Comparison of ENCODE assay signal across 8 cellular contexts in the genomic region with DNA sequence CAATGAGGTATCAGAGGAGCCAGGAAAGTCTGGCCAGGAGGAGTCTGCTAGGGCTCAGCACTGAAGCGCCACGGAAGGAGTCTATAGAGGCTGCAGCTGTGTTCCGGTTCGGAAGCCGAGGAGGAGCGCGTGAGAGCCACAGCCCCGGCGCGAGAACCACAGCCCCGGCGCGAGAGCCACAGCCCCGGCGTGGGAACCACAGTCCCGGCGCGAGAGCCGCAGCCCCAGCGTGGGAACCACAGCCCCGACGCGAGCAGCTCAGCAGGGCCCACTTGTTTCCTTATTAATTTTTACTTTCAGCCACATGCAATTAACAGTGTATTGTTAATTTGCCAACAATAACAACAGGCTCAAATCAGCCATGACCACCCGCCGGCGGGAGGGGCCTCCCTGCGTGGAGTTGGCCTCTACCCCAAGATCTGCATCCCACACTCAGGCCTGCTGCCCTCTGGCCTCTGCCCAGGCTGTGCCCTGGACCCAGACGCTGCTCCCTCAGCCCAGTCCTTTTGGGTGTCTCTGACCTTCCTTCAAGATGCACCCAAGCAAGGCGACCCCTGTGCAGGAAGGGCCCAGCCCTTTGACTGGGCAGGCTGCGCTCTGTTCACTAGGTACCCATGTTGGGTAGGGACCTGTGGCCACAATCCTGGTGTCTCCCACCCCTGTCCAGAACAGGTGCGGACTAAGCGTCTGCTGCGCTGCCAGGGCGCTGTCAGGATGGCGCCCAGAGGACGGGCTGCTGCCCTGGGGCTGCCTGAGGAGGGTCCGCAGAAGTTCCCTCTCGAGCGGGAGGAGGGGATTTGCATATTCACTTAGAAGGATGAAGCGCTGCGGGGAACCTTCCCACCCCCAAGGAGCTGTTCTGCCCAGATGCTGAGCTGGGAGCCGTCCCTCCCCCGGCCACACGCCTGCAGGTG.
A peak's percentile ranks its signal among the peaks of the same experiment; 100 is the strongest.
DNase-seq lines count a peak whose midpoint lies in the region; ATAC-seq lines count a peak whose summit lies in the region.

No MANE protein-coding gene starts in this region.

- peak overlapping the region; percentile 52 for H3K27ac ChIP-seq in BLaER1
- H3K27ac ChIP-seq in HUES64 (ENCODE audit: low read depth, low read length) = no peak overlapping the region

- peak overlapping the region; percentile 96 for H3K4me2 ChIP-seq in BLaER1

- ATAC-seq in memory B cell (ENCODE audit: low read depth) (peak; percentile 81), HG02981 (IDR thresholded peaks at IDR 0.05; ENCODE audit: unreplicated experiment) (no peak), HG02588 (IDR thresholded peaks at IDR 0.05; ENCODE audit: unreplicated experiment) (no peak)

- H3K4me3 Mint-ChIP-seq in activated naive CD4-positive, alpha-beta T cell treated with anti-CD3 and anti-CD28 coated beads, Interleukin-2, amount 10 ng/mL, durations not matched to agents 7 days and 5 days = no peak overlapping the region
- H3K4me3 Mint-ChIP-seq in memory B cell = peak overlapping the region; percentile 63

- peaks cover 7% of the 10 kb centered on the region for H3K9me3 Mint-ChIP-seq in activated naive CD4-positive, alpha-beta T cell treated with anti-CD3 and anti-CD28 coated beads, Interleukin-2, amount 10 ng/mL, durations not matched to agents 7 days and 5 days
- H3K9me3 Mint-ChIP-seq in memory B cell = peaks cover 6% of the 10 kb centered on the region

- peaks cover 8% of the 10 kb centered on the region for H3K4me1 Mint-ChIP-seq in activated naive CD4-positive, alpha-beta T cell treated with anti-CD3 and anti-CD28 coated beads, Interleukin-2, amount 10 ng/mL, durations not matched to agents 7 days and 5 days
- peaks cover 12% of the 10 kb centered on the region for H3K4me1 Mint-ChIP-seq in memory B cell

- H3K9me3 ChIP-seq in BLaER1 (peaks cover 32% of the 10 kb centered on the region), HUES64 (ENCODE audit: insufficient read depth, low read depth, low read length) (peaks cover 5% of the 10 kb centered on the region; the same call in 1 of the 2 replicates)

- peaks cover 53% of the 10 kb centered on the region for H3K27me3 Mint-ChIP-seq in activated naive CD4-positive, alpha-beta T cell treated with anti-CD3 and anti-CD28 coated beads, Interleukin-2, amount 10 ng/mL, durations not matched to agents 7 days and 5 days
- H3K27me3 Mint-ChIP-seq in memory B cell = peaks cover 12% of the 10 kb centered on the region

- H3K4me3 ChIP-seq in BLaER1 = peak overlapping the region; percentile 47
- H3K4me3 ChIP-seq in HUES64 (ENCODE audit: low read length) = peak overlapping the region; percentile 38

- no peak overlapping the region for H3K27ac Mint-ChIP-seq in activated naive CD4-positive, alpha-beta T cell treated with anti-CD3 and anti-CD28 coated beads, Interleukin-2, amount 10 ng/mL, durations not matched to agents 7 days and 5 days
- H3K27ac Mint-ChIP-seq in memory B cell = peak overlapping the region; percentile 45

- peaks cover 14% of the 10 kb centered on the region for H4K20me1 ChIP-seq in BLaER1

- no peaks in the 10 kb centered on the region for H3K36me3 ChIP-seq in BLaER1
- H3K36me3 ChIP-seq in HUES64 (ENCODE audit: insufficient read depth, low read length) = no peaks in the 10 kb centered on the region

- H3K27me3 ChIP-seq in BLaER1 (peaks cover 11% of the 10 kb centered on the region; the same call in 1 of the 2 replicates), HUES64 (ENCODE audit: insufficient read depth, low read length) (peaks cover 32% of the 10 kb centered on the region)

- H3K36me3 Mint-ChIP-seq in activated naive CD4-positive, alpha-beta T cell treated with anti-CD3 and anti-CD28 coated beads, Interleukin-2, amount 10 ng/mL, durations not matched to agents 7 days and 5 days = peaks cover 5% of the 10 kb centered on the region
- peaks cover 4% of the 10 kb centered on the region for H3K36me3 Mint-ChIP-seq in memory B cell

- no peak overlapping the region for H3K9ac ChIP-seq in BLaER1
- H3K9ac ChIP-seq in HUES64 (ENCODE audit: low read depth, low read length) = no peak overlapping the region

- CTCF ChIA-PET in activated naive CD4-positive, alpha-beta T cell treated with anti-CD3 and anti-CD28 coated beads, Interleukin-2, amount 10 ng/mL, durations not matched to agents 7 days and 5 days (lab: Charles Lee) = interaction anchor here (0.6 to 2.5 kb wide), 8 partner anchors 10 to 772 kb away, joined by 3 to 8 read pairs (median 3); no protein-coding TSS in a partner anchor

- DNase-seq in activated naive CD4-positive, alpha-beta T cell treated with anti-CD3 and anti-CD28 coated beads, Interleukin-2, amount 10 ng/mL, durations not matched to agents 7 days and 5 days = peak; percentile 35
- peak; percentile 38 to 55 for DNase-seq in memory B cell (ENCODE audit: low spot score in 2 of 2)
- no peak for DNase-seq in middle frontal gyrus (ENCODE audit: extremely low spot score, low spot score)
- DNase-seq in hypothalamus (lab: John Stamatoyannopoulos, UW) = no peak

- H3K4me1 ChIP-seq in BLaER1 (peaks cover 31% of the 10 kb centered on the region), HUES64 (ENCODE audit: insufficient read depth, low read length) (peaks cover 3% of the 10 kb centered on the region; the same call in 1 of the 2 replicates)

- 29% methylated on average over 44 of the region's 44 CpGs for WGBS in HUES64

Comparison
In these comparisons a context has a peak if more than half of its experiments do, and no peak if none do; other contexts are left out.
1. DNase-seq: peak in activated naive CD4-positive, alpha-beta T cell treated with anti-CD3 and anti-CD28 coated beads, Interleukin-2, amount 10 ng/mL, durations not matched to agents 7 days and 5 days (single experiment) and memory B cell (2 of 2); none in middle frontal gyrus (single experiment) and hypothalamus (0 of 51).